21 cellular contexts compared by ENCODE assay signal in the genomic region with DNA sequence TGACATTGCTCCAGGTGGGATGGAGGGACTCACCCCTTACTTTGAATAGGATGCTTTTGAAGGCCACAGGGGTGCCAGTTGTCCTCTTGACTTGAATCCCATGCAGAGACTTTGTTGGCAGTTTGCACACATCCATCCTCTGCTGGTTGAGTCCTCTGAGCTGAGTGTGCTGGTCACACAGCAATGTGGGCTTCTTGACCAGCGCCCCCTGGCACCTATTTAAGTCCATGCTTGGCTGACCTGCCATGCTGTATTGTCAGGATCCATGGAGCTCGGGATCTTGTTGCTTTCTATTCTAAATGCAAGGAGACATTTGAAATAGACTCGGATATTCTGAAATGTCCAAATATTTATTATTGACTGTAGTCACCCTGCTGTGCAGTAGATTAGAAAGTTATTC. TPM values are rescaled to one million over a fixed set of nuclear protein-coding genes. Genes with fewer than 3 reads are reported as not detected.
DNase-seq lines count a peak whose midpoint lies in the region; ATAC-seq, FAIRE-seq and TF ChIP-seq lines count a peak whose summit lies in the region.
"Had no signal": no experiment of that assay in that cellular context is flagged by ENCODE, and none has a peak within 500 bp of the region (broad histone marks: within the 10 kb centered on the region; RNA-seq: fewer than 3 reads in every experiment).

No MANE protein-coding gene starts in this region.

- H3K4me1 ChIP-seq in K562 (replicated peaks in 1 of 2; ENCODE audit: control insufficient read depth in 2 of 2, insufficient read depth in 2 of 2, low read length in 2 of 2) (peaks cover 2 to 4% of the 10 kb centered on the region in 2 experiments; a peak in 3 of 5 replicates), HepG2 (ENCODE audit: insufficient read depth, low read length) (no peaks in the 10 kb centered on the region), mucosa of descending colon (ENCODE audit: low read depth) (peaks cover 10% of the 10 kb centered on the region)

- no peaks in the 10 kb centered on the region for H3K27me3 ChIP-seq in K562 (ENCODE audit: control insufficient read depth in 2 of 2, insufficient read depth in 2 of 2, low read length in 2 of 2)
- no peaks in the 10 kb centered on the region for H3K27me3 ChIP-seq in HepG2 (ENCODE audit: control insufficient read depth in 1 of 2, insufficient read depth in 2 of 2, low read length in 2 of 2)
- H3K27me3 ChIP-seq: BLaER1 treated with 17β-estradiol and CSF1 and Interleukin-3, amounts not matched to agents 10 nM and 100 nM; upper lobe of left lung had no signal

- H3K4me2 ChIP-seq in K562 (ENCODE audit: insufficient read depth, low read length), result no peak overlapping the region
- H3K4me2 ChIP-seq in HepG2 (ENCODE audit: low read depth, low read length), result no peak overlapping the region
- H3K4me2 ChIP-seq: BLaER1 treated with 17β-estradiol and CSF1 and Interleukin-3, amounts not matched to agents 10 nM and 100 nM had no signal

- POLR2A ChIA-PET in K562 (lab: Yijun Ruan, JAX) (interaction anchor here (0.6 to 1.0 kb wide), 3 partner anchors 10 to 22 kb away, joined by 3 to 4 read pairs (median 3); no protein-coding TSS in a partner anchor), HepG2 (lab: Yijun Ruan, JAX) (interaction anchor here (0.9 kb wide), 1 partner anchor 65 kb away, joined by 3 read pairs; no protein-coding TSS in a partner anchor)

- TF ChIP-seq RAD21 in K562 (CRISPR knock-in tag; conservative IDR thresholded peaks at IDR 0.05 in 1 of 2, IDR thresholded peaks at IDR 0.05 in 1 of 2), result no peak
- TF ChIP-seq RAD21 in HepG2 (CRISPR knock-in tag; IDR thresholded peaks at IDR 0.05), result no peak

- H3K4me3 ChIP-seq in K562 (no peak overlapping the region), HepG2 (replicated peaks in 1 of 3; ENCODE audit: insufficient read depth in 1 of 3, low read depth in 2 of 3, low read length in 3 of 3) (no peak overlapping the region), mucosa of descending colon (no peak overlapping the region)
- H3K4me3 ChIP-seq: BLaER1 treated with 17β-estradiol and CSF1 and Interleukin-3, amounts not matched to agents 10 nM and 100 nM; coronary artery; upper lobe of left lung had no signal

- FAIRE-seq in K562 (lab: Jason Lieb, UNC) (no peak), HepG2 (lab: Jason Lieb, UNC) (no peak)
- FAIRE-seq: bronchial epithelial cell, keratinocyte had no signal

- H3K27ac ChIP-seq in 22Rv1 (no peak overlapping the region), K562 (ENCODE audit: extremely low read depth, low read depth, low read length) (no peak overlapping the region), HepG2 (ENCODE audit: extremely low read length, insufficient read depth, low read length) (no peak overlapping the region)
- H3K27ac ChIP-seq: BLaER1 treated with 17β-estradiol and CSF1 and Interleukin-3, amounts not matched to agents 10 nM and 100 nM; coronary artery; upper lobe of left lung had no signal

- H4K20me1 ChIP-seq in K562 (replicated peaks; ENCODE audit: control insufficient read depth, insufficient read depth, low read length) (peaks cover 7% of the 10 kb centered on the region; the same call in 1 of the 2 replicates), HepG2 (ENCODE audit: insufficient read depth, low read length) (peaks cover 34% of the 10 kb centered on the region)

- TF ChIP-seq CTCF in 22Rv1 (IDR thresholded peaks at IDR 0.05) (peak; percentile 20; the same call in 1 of the 2 replicates), K562 (IDR thresholded peaks at IDR 0.05 in 2 of 3, conservative IDR thresholded peaks at IDR 0.05 in 1 of 3; ENCODE audit: insufficient read depth in 2 of 3, low read depth in 1 of 3, low read length in 3 of 3) (no peak), HepG2 (CRISPR knock-in tag; IDR thresholded peaks at IDR 0.05) (peak; percentile 46), mucosa of descending colon (IDR thresholded peaks at IDR 0.05) (no peak)

- H2AFZ ChIP-seq in K562 (ENCODE audit: low read depth, low read length), result no peak overlapping the region
- no peak overlapping the region for H2AFZ ChIP-seq in HepG2 (ENCODE audit: low read length)

- H3K79me2 ChIP-seq in K562 (ENCODE audit: control insufficient read depth, insufficient read depth, low read length) (peaks cover 86% of the 10 kb centered on the region), HepG2 (ENCODE audit: insufficient read depth, low read length) (peaks cover 82% of the 10 kb centered on the region)

- peak; percentile 26 for DNase-seq in HT-29 (ENCODE audit: low spot score)
- no peak for DNase-seq in K562 (ENCODE audit: extremely low read depth in 1 of 4, low spot score in 3 of 4)
- peak; percentile 20 for DNase-seq in HepG2 (ENCODE audit: low spot score)
- DNase-seq in ureter (ENCODE audit: low spot score), result no peak
- DNase-seq in mucosa of descending colon, result no peak
- no peak for DNase-seq in NCI-H345 (lab: John Stamatoyannopoulos, UW)
- DNase-seq in AG20443 (ENCODE audit: low spot score), result no peak
- DNase-seq: activated CD4-positive, alpha-beta T cell treated with anti-CD3 and anti-CD28 coated beads, Interleukin-2, amount 10 ng/mL, durations not matched to agents 24 days and 14 days; activated naive CD4-positive, alpha-beta T cell treated with anti-CD3 and anti-CD28 coated beads, Interleukin-2, amount 50 U/mL, for 16 hours; activated T-cell treated with anti-CD3 and anti-CD28 coated beads, Interleukin-2, amount 50 U/mL, for 48 hours; NCI-H1417; NCI-H524; NK-92 treated with Interleukin-12 subunit alpha and Interleukin-12 subunit beta, amount 100 ng/mL, for 24 hours; nucleus accumbens; upper lobe of left lung had no signal

- in situ Hi-C loops in K562 (cut with MboI), result no loop called here
- in situ Hi-C loops in HepG2 (cut with HindIII; ENCODE audit: extremely low pct_ligation_motif_present, low pct_unique_long_range_greater_than_20kb), result no loop called here

- peak; percentile 46; the same call in 2 of the 3 replicates for ATAC-seq in K562
- peak; percentile 80 for ATAC-seq in HepG2
- ATAC-seq in mucosa of descending colon, result no peak
- ATAC-seq: SK-N-SH treated with all-trans-retinoic acid at 6 μM for 48 hours had no signal

- H3K9me1 ChIP-seq in K562 (ENCODE audit: control insufficient read depth, insufficient read depth, low read length), result no peaks in the 10 kb centered on the region

- H3K9ac ChIP-seq in K562 (ENCODE audit: insufficient read depth in 1 of 2, low read depth in 2 of 2, low read length in 2 of 2), result no peak overlapping the region
- no peak overlapping the region for H3K9ac ChIP-seq in HepG2 (ENCODE audit: insufficient read depth, low read depth, low read length)
- H3K9ac ChIP-seq: BLaER1 treated with 17β-estradiol and CSF1 and Interleukin-3, amounts not matched to agents 10 nM and 100 nM had no signal

- TF ChIP-seq POLR2A in K562 (conservative IDR thresholded peaks at IDR 0.05), result no peak
- TF ChIP-seq POLR2A in HepG2 (IDR thresholded peaks at IDR 0.05; ENCODE audit: insufficient read depth in 1 of 2, low read depth in 2 of 2, low read length in 2 of 2), result no peak

- WGBS in K562 (ENCODE audit: insufficient coverage, low coverage, missing lambda C conversion rate), result 100% methylated on average over 1 of the region's 3 CpGs
- 89% methylated on average over 2 of the region's 3 CpGs for WGBS in HepG2 (ENCODE audit: low lambda C conversion rate)

- no TSS peak for BruUV-seq in K562 (replicated peaks; lab: Mats Ljungman, UMichigan)
- no TSS peak for BruUV-seq in HepG2 (replicated peaks; lab: Mats Ljungman, UMichigan)

- H3K36me3 ChIP-seq in K562 (ENCODE audit: control insufficient read depth, insufficient read depth, low read length) (peaks cover 34% of the 10 kb centered on the region; the same call in 2 of the 3 replicates), HepG2 (replicated peaks in 1 of 2; ENCODE audit: control insufficient read depth in 1 of 2, insufficient read depth in 2 of 2, low read length in 2 of 2) (peaks cover 4 to 20% of the 10 kb centered on the region in 2 experiments; a peak in 3 of 5 replicates), mucosa of descending colon (ENCODE audit: low read depth) (no peaks in the 10 kb centered on the region)

- H3K9me3 ChIP-seq in K562 (replicated peaks; ENCODE audit: control insufficient read depth, insufficient read depth, low read depth, low read length) (no peaks in the 10 kb centered on the region; the same call in 1 of the 2 replicates), HepG2 (ENCODE audit: low read length) (no peaks in the 10 kb centered on the region), mucosa of descending colon (no peaks in the 10 kb centered on the region)
- H3K9me3 ChIP-seq: upper lobe of left lung had no signal

- intact Hi-C loops in K562 (cut with micrococcal nuclease), result no loop called here
- intact Hi-C loops in HepG2 (cut with micrococcal nuclease; ENCODE audit: unreplicated experiment), result no loop called here
- intact Hi-C loops in mucosa of descending colon (cut with DNase I, micrococcal nuclease), result no loop called here

- TF ChIP-seq EP300 in K562 (IDR thresholded peaks at IDR 0.05; ENCODE audit: low read length) (no peak), HepG2 (IDR thresholded peaks at IDR 0.05; ENCODE audit: low read depth in 2 of 2, low read length in 2 of 2) (no peak), HepG2 (CRISPR knock-in tag; IDR thresholded peaks at IDR 0.05; ENCODE audit: borderline replicate concordance) (no peak)

- CTCF ChIA-PET in K562 (lab: Yijun Ruan, JAX; ENCODE audit: low intra/inter-chr PET ratio), result no interaction called here
- CTCF ChIA-PET in HepG2 (lab: Yijun Ruan, JAX; ENCODE audit: low intra/inter-chr PET ratio, low total read pairs), result no interaction called here

RNA-seq across cellular contexts. Expression of gene RAB7A, which starts 19.8 kb away (rescaled TPM):
- 69.0 and 79.3 TPM in 2 replicates for total RNA-seq in HT-29 (2014; rRNA removed; shearing (Covaris generic))
- total RNA-seq in K562 (2011; cell fraction: chromatin; rRNA removed; ENCODE audit: low replicate concordance), result 37.7 and 69.3 TPM in 2 replicates
- 15.8 and 20.3 TPM in 2 replicates for total RNA-seq in K562 (2011; cell fraction: nucleolus; rRNA removed)
- 35.5 and 61.5 TPM in 2 replicates for total RNA-seq in K562 (2011; cell fraction: nucleoplasm; rRNA removed)
- 35.7 and 46.8 TPM in 2 replicates for total RNA-seq in K562 (2014; rRNA removed)
- total RNA-seq in K562 (2014; rRNA removed; fragmentation: Illumina TruSeq; extraction: Trizol), result 58.7 and 61.4 TPM in 2 replicates
- total RNA-seq in K562 (2015; rRNA removed; fragmentation: Illumina TruSeq; extraction: Trizol), result 72.8 and 74.4 TPM in 2 replicates
- 131 and 140 TPM in 2 replicates for total RNA-seq in K562 (2021)
- 151 and 204 TPM in 2 replicates for polyA plus RNA-seq in K562 (2011; rRNA removed)
- polyA plus RNA-seq in K562 (2011; cell fraction: cytosol; rRNA removed), result 130 and 165 TPM in 2 replicates
- polyA plus RNA-seq in K562 (2011; cell fraction: nucleus; rRNA removed), result 24.8 and 31.5 TPM in 2 replicates
- polyA plus RNA-seq in K562 (2012), result 140 and 180 TPM in 2 replicates
- 169 and 200 TPM in 2 replicates for polyA plus RNA-seq in K562 (2014; fragmentation: Illumina TruSeq; extraction: Trizol)
- polyA plus RNA-seq in K562 (2014; fragmentation: Nextera tagmentation; extraction: Ambion mirVana), result 10 to 100 TPM; 30.9 to 36.1 TPM
- polyA plus RNA-seq in K562 (2014; rRNA removed), result 131 and 138 TPM in 2 replicates
- 94.5 and 123 TPM in 2 replicates for polyA minus RNA-seq in K562 (2011; rRNA and poly(A)+ RNA removed)
- 78.5 and 84.5 TPM in 2 replicates for polyA minus RNA-seq in K562 (2011; cell fraction: cytosol; rRNA and poly(A)+ RNA removed)
- polyA minus RNA-seq in K562 (2011; cell fraction: nucleus; rRNA and poly(A)+ RNA removed), result 9.7 and 13.7 TPM in 2 replicates
- 26.5 and 49.0 TPM in 2 replicates for total RNA-seq in HepG2 (2016; rRNA removed; fragmentation: Illumina TruSeq; extraction: Trizol)
- 38.7 and 41.1 TPM in 2 replicates for total RNA-seq in HepG2 (2016; cell fraction: cytosol; rRNA removed; fragmentation: Illumina TruSeq; extraction: Trizol; ENCODE audit: low read depth)
- total RNA-seq in HepG2 (2016; cell fraction: insoluble cytoplasmic fraction; rRNA removed; fragmentation: Illumina TruSeq; extraction: Trizol), result 28.3 and 46.8 TPM in 2 replicates
- total RNA-seq in HepG2 (2016; cell fraction: membrane; rRNA removed; fragmentation: Illumina TruSeq; extraction: Trizol), result 17.9 and 21.7 TPM in 2 replicates
- total RNA-seq in HepG2 (2016; cell fraction: nucleus; rRNA removed; fragmentation: Illumina TruSeq; extraction: Trizol), result 23.4 and 24.9 TPM in 2 replicates
- polyA plus RNA-seq in HepG2 (2011; rRNA removed), result 151 and 182 TPM in 2 replicates
- 150 and 192 TPM in 2 replicates for polyA plus RNA-seq in HepG2 (2011; cell fraction: cytosol; rRNA removed)
- 22.3 and 35.1 TPM in 2 replicates for polyA plus RNA-seq in HepG2 (2011; cell fraction: nucleus; rRNA removed)
- polyA plus RNA-seq in HepG2 (2012), result 113 and 143 TPM in 2 replicates
- 9.2 and 10.5 TPM in 2 replicates for polyA plus RNA-seq in HepG2 (2016; cell fraction: cytosol; fragmentation: Illumina TruSeq; extraction: Trizol; ENCODE audit: low read depth)
- 212 and 261 TPM in 2 replicates for polyA plus RNA-seq in HepG2 (2016; cell fraction: insoluble cytoplasmic fraction; fragmentation: Illumina TruSeq; extraction: Trizol; ENCODE audit: low read depth)
- 28.1 and 31.8 TPM in 2 replicates for polyA plus RNA-seq in HepG2 (2016; cell fraction: membrane; fragmentation: Illumina TruSeq; extraction: Trizol; ENCODE audit: low read depth)
- 82.8 and 96.0 TPM in 2 replicates for polyA plus RNA-seq in HepG2 (2016; cell fraction: nucleus; fragmentation: Illumina TruSeq; extraction: Trizol; ENCODE audit: insufficient read depth, low read depth)
- polyA minus RNA-seq in HepG2 (2011; rRNA and poly(A)+ RNA removed; ENCODE audit: low replicate concordance), result 149 and 160 TPM in 2 replicates
- 58.7 and 72.0 TPM in 2 replicates for polyA minus RNA-seq in HepG2 (2011; cell fraction: cytosol; rRNA and poly(A)+ RNA removed)
- polyA minus RNA-seq in HepG2 (2011; cell fraction: nucleus; rRNA and poly(A)+ RNA removed), result 34.9 and 44.1 TPM in 2 replicates
- 270 TPM for total RNA-seq in ureter
- total RNA-seq in mucosa of descending colon, result 100 to 1,000 TPM; 237 to 302 (median 265) TPM

Comparison
In these comparisons a context has a peak if more than half of its experiments do, and no peak if none do; other contexts are left out.
1. CTCF ChIP-seq: peak in 22Rv1 (single experiment) and HepG2 (single experiment); none in K562 (0 of 3) and mucosa of descending colon (single experiment).
2. DNase-seq: peak in HT-29 (single experiment) and HepG2 (single experiment); none in K562 (0 of 4), ureter (single experiment), mucosa of descending colon (0 of 3), NCI-H345 (single experiment) and AG20443 (single experiment).